Comparison of ENCODE assay signal across 32 cellular contexts in the genomic region with DNA sequence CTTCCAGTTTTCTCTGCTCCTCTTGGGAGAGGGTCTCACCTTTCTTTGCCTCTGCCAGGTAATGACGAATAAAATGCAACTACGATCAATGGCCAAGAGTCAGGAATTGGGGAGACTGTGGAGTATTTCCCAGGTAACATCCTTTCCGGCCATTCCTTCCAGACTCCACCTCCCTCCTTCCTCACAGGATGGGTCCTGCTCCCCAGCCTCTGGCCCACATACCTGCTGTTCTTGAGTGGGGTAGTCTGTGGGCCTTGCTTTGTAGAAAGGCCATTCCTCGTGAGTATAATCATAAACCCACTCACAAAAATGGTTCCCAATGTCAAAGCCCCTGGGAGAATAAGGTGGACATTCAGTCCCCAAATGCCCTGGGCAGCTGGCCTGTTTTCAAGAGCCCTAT. TPM values are rescaled to one million over a fixed set of nuclear protein-coding genes. Genes with fewer than 3 reads are reported as not detected.
DNase-seq lines count a peak whose midpoint lies in the region; ATAC-seq and TF ChIP-seq lines count a peak whose summit lies in the region.
"Had no signal": no experiment of that assay in that cellular context is flagged by ENCODE, and none has a peak within 500 bp of the region (broad histone marks: within the 10 kb centered on the region; RNA-seq: fewer than 3 reads in every experiment).

No MANE protein-coding gene starts in this region.

- H3K27me3 Mint-ChIP-seq in activated CD8-positive, alpha-beta T cell treated with anti-CD3 and anti-CD28 coated beads, Interleukin-2, amount 10 ng/mL, durations not matched to agents 7 days and 5 days (ENCODE audit: low read depth) = no peaks in the 10 kb centered on the region
- no peaks in the 10 kb centered on the region for H3K27me3 Mint-ChIP-seq in activated CD8-positive, alpha-beta T cell treated with anti-CD3 and anti-CD28 coated beads for 36 hours
- H3K27me3 Mint-ChIP-seq in CD4-positive, CD25-positive, alpha-beta regulatory T cell = no peaks in the 10 kb centered on the region
- no peaks in the 10 kb centered on the region for H3K27me3 Mint-ChIP-seq in activated T-helper 17 cell treated with anti-CD3 and anti-CD28 coated beads, Interleukin-2, amount 50 U/mL, for 72 hours

- TF ChIP-seq POLR2A in spleen (IDR thresholded peaks at IDR 0.05) = no peak

- peaks cover 42% of the 10 kb centered on the region for H3K36me3 Mint-ChIP-seq in activated CD8-positive, alpha-beta T cell treated with anti-CD3 and anti-CD28 coated beads, Interleukin-2, amount 10 ng/mL, durations not matched to agents 7 days and 5 days (ENCODE audit: low read depth)
- peaks cover 28% of the 10 kb centered on the region for H3K36me3 Mint-ChIP-seq in activated CD8-positive, alpha-beta T cell treated with anti-CD3 and anti-CD28 coated beads for 36 hours (ENCODE audit: low read depth)
- H3K36me3 Mint-ChIP-seq in CD4-positive, CD25-positive, alpha-beta regulatory T cell = peaks cover 5% of the 10 kb centered on the region
- H3K36me3 Mint-ChIP-seq in activated T-helper 17 cell treated with anti-CD3 and anti-CD28 coated beads, Interleukin-2, amount 50 U/mL, for 72 hours (ENCODE audit: low read depth) = peaks cover 41% of the 10 kb centered on the region

- peaks cover 15% of the 10 kb centered on the region for H3K36me3 ChIP-seq in CD4-positive, CD25-positive, alpha-beta regulatory T cell (ENCODE audit: control insufficient read depth, insufficient read depth, low read length)
- no peaks in the 10 kb centered on the region for H3K36me3 ChIP-seq in parathyroid adenoma (ENCODE audit: control insufficient read depth, insufficient read depth, low read length)
- H3K36me3 ChIP-seq in spleen = peaks cover 0 to 60% (median 15%) of the 10 kb centered on the region in 6 donors
- H3K36me3 ChIP-seq: upper lobe of right lung had no signal

- intact Hi-C loops in activated CD8-positive, alpha-beta T cell treated with anti-CD3 and anti-CD28 coated beads for 36 hours (cut with micrococcal nuclease) = loop anchor here (5.0 kb wide), 1 partner anchor 52 kb away; a partner anchor contains a TSS
- intact Hi-C loops in spleen (cut with DNase I; ENCODE audit: low total_unique reads) = no loop called here

- CTCF ChIA-PET in activated CD8-positive, alpha-beta T cell treated with anti-CD3 and anti-CD28 coated beads, Interleukin-2, amount 10 ng/mL, durations not matched to agents 7 days and 5 days (lab: Charles Lee) = no interaction called here
- CTCF ChIA-PET in activated CD8-positive, alpha-beta T cell treated with anti-CD3 and anti-CD28 coated beads for 36 hours (lab: Charles Lee) = no interaction called here

- H3K4me2 ChIP-seq in parathyroid adenoma (ENCODE audit: low read length) = no peak overlapping the region
- H3K4me2 ChIP-seq: KMS-11 had no signal

- ATAC-seq in activated CD8-positive, alpha-beta T cell treated with anti-CD3 and anti-CD28 coated beads, Interleukin-2, amount 10 ng/mL, durations not matched to agents 7 days and 5 days = no peak
- no peak for ATAC-seq in activated CD8-positive, alpha-beta T cell treated with anti-CD3 and anti-CD28 coated beads for 36 hours
- no peak for ATAC-seq in CD4-positive, CD25-positive, alpha-beta regulatory T cell (ENCODE audit: low read depth in 2 of 2)
- no peak for ATAC-seq in activated T-helper 17 cell treated with anti-CD3 and anti-CD28 coated beads, Interleukin-2, amount 50 U/mL, for 72 hours (replicated peaks)
- ATAC-seq: CD8-positive, alpha-beta T cell; left lobe of liver; SK-N-SH treated with all-trans-retinoic acid at 6 μM for 48 hours; upper lobe of right lung had no signal

- no peaks in the 10 kb centered on the region for H3K9me3 ChIP-seq in CD4-positive, CD25-positive, alpha-beta regulatory T cell (ENCODE audit: control insufficient read depth in 2 of 2, low read length in 2 of 2)
- H3K9me3 ChIP-seq in parathyroid adenoma (ENCODE audit: control insufficient read depth, low read length) = no peaks in the 10 kb centered on the region
- no peaks in the 10 kb centered on the region for H3K9me3 ChIP-seq in spleen
- H3K9me3 ChIP-seq: MG63, suprapubic skin, upper lobe of right lung had no signal

- H3K4me3 ChIP-seq in CD4-positive, CD25-positive, alpha-beta regulatory T cell (ENCODE audit: low read depth, low read length) = no peak overlapping the region
- H3K4me3 ChIP-seq in parathyroid adenoma (ENCODE audit: low read depth, low read length) (no peak overlapping the region), spleen (no peak overlapping the region)
- H3K4me3 ChIP-seq: MG63, suprapubic skin, upper lobe of right lung had no signal

- H3K4me3 Mint-ChIP-seq in activated CD8-positive, alpha-beta T cell treated with anti-CD3 and anti-CD28 coated beads, Interleukin-2, amount 10 ng/mL, durations not matched to agents 7 days and 5 days = no peak overlapping the region
- H3K4me3 Mint-ChIP-seq in activated CD8-positive, alpha-beta T cell treated with anti-CD3 and anti-CD28 coated beads for 36 hours = no peak overlapping the region
- H3K4me3 Mint-ChIP-seq in CD4-positive, CD25-positive, alpha-beta regulatory T cell = peak overlapping the region in 3 of 4 donors; percentile 66 to 90 (median 77)
- H3K4me3 Mint-ChIP-seq in activated T-helper 17 cell treated with anti-CD3 and anti-CD28 coated beads, Interleukin-2, amount 50 U/mL, for 72 hours = peak overlapping the region; percentile 19

- WGBS in spleen, 5 donors = 91 to 99% (median 96%) methylated on average over 4 of the region's 4 CpGs

- no peak overlapping the region for H3K9ac ChIP-seq in parathyroid adenoma
- H3K9ac ChIP-seq: KMS-11 had no signal

- no peaks in the 10 kb centered on the region for H3K9me3 Mint-ChIP-seq in activated CD8-positive, alpha-beta T cell treated with anti-CD3 and anti-CD28 coated beads, Interleukin-2, amount 10 ng/mL, durations not matched to agents 7 days and 5 days (ENCODE audit: insufficient read depth)
- no peaks in the 10 kb centered on the region for H3K9me3 Mint-ChIP-seq in activated CD8-positive, alpha-beta T cell treated with anti-CD3 and anti-CD28 coated beads for 36 hours
- no peaks in the 10 kb centered on the region for H3K9me3 Mint-ChIP-seq in CD4-positive, CD25-positive, alpha-beta regulatory T cell
- no peaks in the 10 kb centered on the region for H3K9me3 Mint-ChIP-seq in activated T-helper 17 cell treated with anti-CD3 and anti-CD28 coated beads, Interleukin-2, amount 50 U/mL, for 72 hours
- H3K9me3 Mint-ChIP-seq: CD8-positive, alpha-beta T cell; immature natural killer cell; T-helper 1 cell treated with Interleukin-12 subunit alpha and Interleukin-12 subunit beta and Interleukin-4 antibody, amounts not matched to agents 30 μg/mL and 1 μg/mL, for 36 hours had no signal

- H3K27ac ChIP-seq in CD4-positive, CD25-positive, alpha-beta regulatory T cell (ENCODE audit: insufficient read depth, low read length, poor library complexity, severe bottlenecking) = no peak overlapping the region
- H3K27ac ChIP-seq in parathyroid adenoma (peak overlapping the region; percentile 24), spleen (no peak overlapping the region)
- H3K27ac ChIP-seq: epithelial cell of prostate, HL-60, KMS-11, suprapubic skin, upper lobe of right lung had no signal

- H3K4me1 ChIP-seq in CD4-positive, CD25-positive, alpha-beta regulatory T cell (ENCODE audit: control insufficient read depth, insufficient read depth, low read length, poor library complexity, severe bottlenecking) = peaks cover 27% of the 10 kb centered on the region
- H3K4me1 ChIP-seq in parathyroid adenoma = peaks cover 5% of the 10 kb centered on the region
- peaks cover 5 to 59% (median 32%) of the 10 kb centered on the region in 6 donors for H3K4me1 ChIP-seq in spleen

- TF ChIP-seq CTCF in activated CD8-positive, alpha-beta T cell treated with anti-CD3 and anti-CD28 coated beads for 36 hours (IDR thresholded peaks at IDR 0.05) = no peak
- TF ChIP-seq CTCF in parathyroid adenoma (IDR thresholded peaks at IDR 0.05) = no peak
- no peak for TF ChIP-seq CTCF in spleen (IDR thresholded peaks at IDR 0.05 in 8 of 11, conservative IDR thresholded peaks at IDR 0.05 in 3 of 11)

- POLR2A ChIA-PET in activated CD8-positive, alpha-beta T cell treated with anti-CD3 and anti-CD28 coated beads, Interleukin-2, amount 10 ng/mL, durations not matched to agents 7 days and 5 days (lab: Charles Lee) = no interaction called here
- POLR2A ChIA-PET in activated CD8-positive, alpha-beta T cell treated with anti-CD3 and anti-CD28 coated beads for 36 hours (lab: Charles Lee) = interaction anchor here (1.3 kb wide), 1 partner anchor 41 kb away, joined by 3 read pairs; no protein-coding TSS in a partner anchor

- peaks cover 50% of the 10 kb centered on the region for H3K4me1 Mint-ChIP-seq in activated CD8-positive, alpha-beta T cell treated with anti-CD3 and anti-CD28 coated beads, Interleukin-2, amount 10 ng/mL, durations not matched to agents 7 days and 5 days (ENCODE audit: low read depth)
- peaks cover 24% of the 10 kb centered on the region for H3K4me1 Mint-ChIP-seq in activated CD8-positive, alpha-beta T cell treated with anti-CD3 and anti-CD28 coated beads for 36 hours (ENCODE audit: low read depth)
- H3K4me1 Mint-ChIP-seq in CD4-positive, CD25-positive, alpha-beta regulatory T cell = peaks cover 0 to 47% (median 16%) of the 10 kb centered on the region in 4 donors
- H3K4me1 Mint-ChIP-seq in activated T-helper 17 cell treated with anti-CD3 and anti-CD28 coated beads, Interleukin-2, amount 50 U/mL, for 72 hours = peaks cover 9% of the 10 kb centered on the region

- no peak overlapping the region for H2AFZ ChIP-seq in parathyroid adenoma

- H3K79me2 ChIP-seq in parathyroid adenoma = no peaks in the 10 kb centered on the region

- no peak for DNase-seq in activated CD8-positive, alpha-beta T cell treated with anti-CD3 and anti-CD28 coated beads, Interleukin-2, amount 10 ng/mL, durations not matched to agents 7 days and 5 days
- no peak for DNase-seq in activated CD8-positive, alpha-beta T cell treated with anti-CD3 and anti-CD28 coated beads for 36 hours
- no peak for DNase-seq in CD4-positive, CD25-positive, alpha-beta regulatory T cell
- no peak for DNase-seq in spleen
- no peak for DNase-seq in occipital lobe (lab: John Stamatoyannopoulos, UW)
- no peak for DNase-seq in HK-2 (ENCODE audit: unreplicated experiment)
- DNase-seq: activated CD4-positive, CD25-positive, alpha-beta regulatory T cell; activated naive CD4-positive, alpha-beta T cell treated with anti-CD3 and anti-CD28 coated beads, Interleukin-2, amount 50 U/mL, for 16 hours; anterior cingulate cortex; CD8-positive, alpha-beta T cell; effector CD4-positive, alpha-beta T cell; EL; immature natural killer cell; MG63; NCI-H1105; NCI-H187 treated with DMSO at 0.1 percent for 48 hours; NCI-H2171 treated with DMSO at 0.1 percent for 48 hours; NCI-H524 treated with DMSO at 0.1 percent for 48 hours; stimulated activated naive CD4-positive, alpha-beta T cell had no signal

- peak overlapping the region; percentile 68 for H3K27ac Mint-ChIP-seq in activated CD8-positive, alpha-beta T cell treated with anti-CD3 and anti-CD28 coated beads, Interleukin-2, amount 10 ng/mL, durations not matched to agents 7 days and 5 days
- no peak overlapping the region for H3K27ac Mint-ChIP-seq in activated CD8-positive, alpha-beta T cell treated with anti-CD3 and anti-CD28 coated beads for 36 hours
- peak overlapping the region in 2 of 3 donors; percentile 12 to 29 for H3K27ac Mint-ChIP-seq in CD4-positive, CD25-positive, alpha-beta regulatory T cell
- H3K27ac Mint-ChIP-seq in activated T-helper 17 cell treated with anti-CD3 and anti-CD28 coated beads, Interleukin-2, amount 50 U/mL, for 72 hours = no peak overlapping the region
- H3K27ac Mint-ChIP-seq: T-helper 1 cell treated with Interleukin-12 subunit alpha and Interleukin-12 subunit beta and Interleukin-4 antibody, amounts not matched to agents 30 μg/mL and 1 μg/mL, for 36 hours had no signal

- H3K27me3 ChIP-seq in CD4-positive, CD25-positive, alpha-beta regulatory T cell (ENCODE audit: control insufficient read depth, insufficient read depth, low read length) = no peaks in the 10 kb centered on the region
- H3K27me3 ChIP-seq in parathyroid adenoma (ENCODE audit: control insufficient read depth, insufficient read depth, low read length) = no peaks in the 10 kb centered on the region
- H3K27me3 ChIP-seq in spleen (replicated peaks in 1 of 7) = peaks cover 0 to 9% (median 0%) of the 10 kb centered on the region in 7 donors
- H3K27me3 ChIP-seq: MG63, suprapubic skin, upper lobe of right lung had no signal

RNA-seq across cellular contexts. Expression of a gene that starts 1.5 kb away (rescaled TPM):
- total RNA-seq in activated CD8-positive, alpha-beta T cell treated with anti-CD3 and anti-CD28 coated beads, Interleukin-2, amount 10 ng/mL, durations not matched to agents 7 days and 5 days = 10 to 100 TPM; 77.4 to 80.9 TPM
- 10 to 100 TPM; 42.9 to 43.7 TPM for total RNA-seq in activated CD8-positive, alpha-beta T cell treated with anti-CD3 and anti-CD28 coated beads for 36 hours
- 71.8 TPM for total RNA-seq in CD4-positive, CD25-positive, alpha-beta regulatory T cell
- polyA plus RNA-seq in CD4-positive, CD25-positive, alpha-beta regulatory T cell = under 1 TPM in 3 of 4 donors, not detected in 1; 0.25 to 0.76 (median 0.27) TPM
- total RNA-seq in activated T-helper 17 cell treated with anti-CD3 and anti-CD28 coated beads, Interleukin-2, amount 50 U/mL, for 72 hours = 10 to 100 TPM; 57.3 to 62.8 TPM
- total RNA-seq in spleen = 10 to 100 TPM; 25.0 to 46.4 (median 31.5) TPM
- 10 to 100 TPM; 23.6 to 55.3 (median 37.0) TPM for polyA plus RNA-seq in spleen
- 6.7 TPM for total RNA-seq in occipital lobe

RNA-seq across cellular contexts. Expression of a gene that starts 2.9 kb away (rescaled TPM):
- 100 to 1,000 TPM in 1 of 2 experiments, 10 to 100 TPM in 1; 98.9 to 101 TPM for total RNA-seq in activated CD8-positive, alpha-beta T cell treated with anti-CD3 and anti-CD28 coated beads, Interleukin-2, amount 10 ng/mL, durations not matched to agents 7 days and 5 days
- 10 to 100 TPM; 55.6 to 60.3 TPM for total RNA-seq in activated CD8-positive, alpha-beta T cell treated with anti-CD3 and anti-CD28 coated beads for 36 hours
- total RNA-seq in CD4-positive, CD25-positive, alpha-beta regulatory T cell = 162 TPM
- polyA plus RNA-seq in CD4-positive, CD25-positive, alpha-beta regulatory T cell = 10 to 100 TPM; 39.8 to 51.7 (median 43.4) TPM
- total RNA-seq in activated T-helper 17 cell treated with anti-CD3 and anti-CD28 coated beads, Interleukin-2, amount 50 U/mL, for 72 hours = 10 to 100 TPM; 72.3 to 86.2 TPM
- 100 to 1,000 TPM in 5 of 7 donors, 10 to 100 TPM in 2; 94.4 to 142 (median 111) TPM for total RNA-seq in spleen
- 100 to 1,000 TPM; 161 to 502 (median 339) TPM for polyA plus RNA-seq in spleen
- total RNA-seq in occipital lobe = 24.8 TPM

RNA-seq across cellular contexts. Expression of a gene that starts 17.0 kb away (rescaled TPM):
- total RNA-seq in activated CD8-positive, alpha-beta T cell treated with anti-CD3 and anti-CD28 coated beads, Interleukin-2, amount 10 ng/mL, durations not matched to agents 7 days and 5 days = not detected
- total RNA-seq in activated CD8-positive, alpha-beta T cell treated with anti-CD3 and anti-CD28 coated beads for 36 hours = not detected
- not detected for total RNA-seq in CD4-positive, CD25-positive, alpha-beta regulatory T cell
- not detected for polyA plus RNA-seq in CD4-positive, CD25-positive, alpha-beta regulatory T cell
- total RNA-seq in activated T-helper 17 cell treated with anti-CD3 and anti-CD28 coated beads, Interleukin-2, amount 50 U/mL, for 72 hours = 1 to 10 TPM in 1 of 2 donors, under 1 TPM in 1; 0.65 to 2.3 TPM
- total RNA-seq in spleen = 1 to 10 TPM in 1 of 7 donors, not detected in 6; 3.0 TPM
- polyA plus RNA-seq in spleen = under 1 TPM in 1 of 3 donors, not detected in 2; 0.50 TPM
- total RNA-seq in occipital lobe = not detected
- total RNA-seq: CD8-positive, alpha-beta T cell; H4; mesenteric fat pad; pulmonary artery endothelial cell; suprapubic skin; upper lobe of right lung had no signal
- polyA plus RNA-seq: immature natural killer cell had no signal

RNA-seq across cellular contexts. Expression of a gene that starts 20.8 kb away (rescaled TPM):
- total RNA-seq in activated CD8-positive, alpha-beta T cell treated with anti-CD3 and anti-CD28 coated beads, Interleukin-2, amount 10 ng/mL, durations not matched to agents 7 days and 5 days = under 1 TPM; 0.29 to 0.31 TPM
- total RNA-seq in activated CD8-positive, alpha-beta T cell treated with anti-CD3 and anti-CD28 coated beads for 36 hours = under 1 TPM; 0.11 TPM
- 0.30 TPM for total RNA-seq in CD4-positive, CD25-positive, alpha-beta regulatory T cell
- polyA plus RNA-seq in CD4-positive, CD25-positive, alpha-beta regulatory T cell = not detected
- under 1 TPM; 0.50 to 0.65 TPM for total RNA-seq in activated T-helper 17 cell treated with anti-CD3 and anti-CD28 coated beads, Interleukin-2, amount 50 U/mL, for 72 hours
- total RNA-seq in spleen (1 to 10 TPM in 3 of 7 donors, under 1 TPM in 4; 0.64 to 2.7 (median 0.79) TPM), occipital lobe (76.3 TPM)
- polyA plus RNA-seq in spleen = under 1 TPM; 0.22 to 0.99 (median 0.29) TPM
- polyA plus RNA-seq: immature natural killer cell had no signal

RNA-seq across cellular contexts. Expression of a gene that starts 34.1 kb away (rescaled TPM):
- 10 to 100 TPM; 10.6 to 12.0 TPM for total RNA-seq in activated CD8-positive, alpha-beta T cell treated with anti-CD3 and anti-CD28 coated beads, Interleukin-2, amount 10 ng/mL, durations not matched to agents 7 days and 5 days
- total RNA-seq in activated CD8-positive, alpha-beta T cell treated with anti-CD3 and anti-CD28 coated beads for 36 hours = 1 to 10 TPM; 5.8 to 6.8 TPM
- total RNA-seq in CD4-positive, CD25-positive, alpha-beta regulatory T cell = 5.9 TPM
- polyA plus RNA-seq in CD4-positive, CD25-positive, alpha-beta regulatory T cell = 10 to 100 TPM in 1 of 4 donors, 1 to 10 TPM in 3; 5.6 to 11.7 (median 8.4) TPM
- 1 to 10 TPM; 4.2 to 4.4 TPM for total RNA-seq in activated T-helper 17 cell treated with anti-CD3 and anti-CD28 coated beads, Interleukin-2, amount 50 U/mL, for 72 hours
- total RNA-seq in spleen = 1 to 10 TPM; 2.6 to 5.0 (median 3.4) TPM
- 1 to 10 TPM; 2.6 to 3.8 (median 3.5) TPM for polyA plus RNA-seq in spleen
- total RNA-seq in occipital lobe = not detected
- total RNA-seq: pulmonary artery endothelial cell had no signal

Comparison
In these comparisons a context has a peak if more than half of its experiments do, and no peak if none do; other contexts are left out.
1. H3K27ac Mint-ChIP-seq: peak in activated CD8-positive, alpha-beta T cell treated with anti-CD3 and anti-CD28 coated beads, Interleukin-2, amount 10 ng/mL, durations not matched to agents 7 days and 5 days (single experiment) and CD4-positive, CD25-positive, alpha-beta regulatory T cell (2 of 3); none in activated CD8-positive, alpha-beta T cell treated with anti-CD3 and anti-CD28 coated beads for 36 hours (single experiment) and activated T-helper 17 cell treated with anti-CD3 and anti-CD28 coated beads, Interleukin-2, amount 50 U/mL, for 72 hours (single experiment).
2. H3K4me3 Mint-ChIP-seq: peak in CD4-positive, CD25-positive, alpha-beta regulatory T cell (3 of 4) and activated T-helper 17 cell treated with anti-CD3 and anti-CD28 coated beads, Interleukin-2, amount 50 U/mL, for 72 hours (single experiment); none in activated CD8-positive, alpha-beta T cell treated with anti-CD3 and anti-CD28 coated beads, Interleukin-2, amount 10 ng/mL, durations not matched to agents 7 days and 5 days (single experiment) and activated CD8-positive, alpha-beta T cell treated with anti-CD3 and anti-CD28 coated beads for 36 hours (single experiment).